Comparison of ENCODE assay signal across 8 cellular contexts in genomic region chr11:72823105-72823804, GRCh38. TPM values are rescaled to one million over a fixed set of nuclear protein-coding genes. Genes with fewer than 3 reads are reported as not detected.
A peak's percentile ranks its signal among the peaks of the same experiment; 100 is the strongest.
DNase-seq lines count a peak whose midpoint lies in the region; ATAC-seq and TF ChIP-seq lines count a peak whose summit lies in the region.

No MANE protein-coding gene starts in this region.

- TF ChIP-seq CTCF in PC-3 (conservative IDR thresholded peaks at IDR 0.05; ENCODE audit: low read depth, low read length) (no peak), gastroesophageal sphincter (IDR thresholded peaks at IDR 0.05) (no peak)

- H3K27me3 ChIP-seq in PC-3 (ENCODE audit: low read length) = no peaks in the 10 kb centered on the region
- no peaks in the 10 kb centered on the region for H3K27me3 ChIP-seq in gastroesophageal sphincter
- H3K27me3 ChIP-seq in stomach smooth muscle (ENCODE audit: control insufficient read depth in 1 of 2, insufficient read depth in 2 of 2, low read length in 2 of 2) = no peaks in the 10 kb centered on the region

- H3K27ac Mint-ChIP-seq in activated naive CD4-positive, alpha-beta T cell treated with anti-CD3 and anti-CD28 coated beads, Interleukin-2, amount 50 U/mL, for 24 hours = peak overlapping the region; percentile 76

- H4K20me1 ChIP-seq in PC-3 (ENCODE audit: low read length) = no peaks in the 10 kb centered on the region

- H3K27ac ChIP-seq in PC-3 (ENCODE audit: low read length) (no peak overlapping the region), gastroesophageal sphincter (peak overlapping the region in 3 of 4 donors; percentile 76 to 84 (median 76)), stomach smooth muscle (ENCODE audit: low read length) (peak overlapping the region; percentile 60)

- H3K4me1 ChIP-seq in PC-3 (ENCODE audit: insufficient read depth, low read length) (peaks cover 11% of the 10 kb centered on the region), gastroesophageal sphincter (peaks cover 0 to 25% (median 6%) of the 10 kb centered on the region in 3 donors), stomach smooth muscle (ENCODE audit: control insufficient read depth, insufficient read depth, low read length) (peaks cover 15% of the 10 kb centered on the region)

- no peaks in the 10 kb centered on the region for H3F3A ChIP-seq in PC-3 (ENCODE audit: low read length, unreplicated experiment)

- H3K4me3 ChIP-seq in PC-3 (ENCODE audit: low read length) = no peak overlapping the region
- H3K4me3 ChIP-seq in gastroesophageal sphincter = no peak overlapping the region
- no peak overlapping the region for H3K4me3 ChIP-seq in stomach smooth muscle (ENCODE audit: low read length in 2 of 2)

- no peak overlapping the region for H3K4me2 ChIP-seq in PC-3 (ENCODE audit: low read length)

- no peak for TF ChIP-seq POLR2A in gastroesophageal sphincter (IDR thresholded peaks at IDR 0.05)

- no peaks in the 10 kb centered on the region for H3K27me3 Mint-ChIP-seq in activated naive CD4-positive, alpha-beta T cell treated with anti-CD3 and anti-CD28 coated beads, Interleukin-2, amount 50 U/mL, for 24 hours

- no peak overlapping the region for H2AFZ ChIP-seq in PC-3 (ENCODE audit: low read length)

- no peaks in the 10 kb centered on the region for H3K9me3 Mint-ChIP-seq in activated naive CD4-positive, alpha-beta T cell treated with anti-CD3 and anti-CD28 coated beads, Interleukin-2, amount 50 U/mL, for 24 hours

- H3K9me3 ChIP-seq in PC-3 (ENCODE audit: low read length) = no peaks in the 10 kb centered on the region
- no peaks in the 10 kb centered on the region for H3K9me3 ChIP-seq in gastroesophageal sphincter
- H3K9me3 ChIP-seq in stomach smooth muscle (ENCODE audit: control insufficient read depth in 2 of 2, low read length in 2 of 2) = no peaks in the 10 kb centered on the region

- CTCF ChIA-PET in PC-3 (lab: Charles Lee) = no interaction called here

- H3K4me1 Mint-ChIP-seq in activated naive CD4-positive, alpha-beta T cell treated with anti-CD3 and anti-CD28 coated beads, Interleukin-2, amount 50 U/mL, for 24 hours = peaks cover 21% of the 10 kb centered on the region

- peak overlapping the region; percentile 49 for H3K4me3 Mint-ChIP-seq in activated naive CD4-positive, alpha-beta T cell treated with anti-CD3 and anti-CD28 coated beads, Interleukin-2, amount 50 U/mL, for 24 hours

- DNase-seq in activated naive CD4-positive, alpha-beta T cell treated with Interleukin-2 at 50 U/mL for 16 hours = no peak
- peak; percentile 2 for DNase-seq in PC-3
- DNase-seq in activated CD4-positive, alpha-beta T cell treated with anti-CD3 and anti-CD28 coated beads for 1 hour = no peak

- no peak for TF ChIP-seq EP300 in gastroesophageal sphincter (IDR thresholded peaks at IDR 0.05)

- peaks cover 8% of the 10 kb centered on the region for H3K36me3 Mint-ChIP-seq in activated naive CD4-positive, alpha-beta T cell treated with anti-CD3 and anti-CD28 coated beads, Interleukin-2, amount 50 U/mL, for 24 hours

- no peaks in the 10 kb centered on the region for H3K9me2 ChIP-seq in PC-3 (replicated peaks; ENCODE audit: low read length)

- intact Hi-C loops in PC-3 (cut with micrococcal nuclease) = no loop called here

- H3K9ac ChIP-seq in PC-3 (ENCODE audit: low read length) = no peak overlapping the region
- H3K9ac ChIP-seq in stomach smooth muscle (ENCODE audit: low read length in 2 of 2) = no peak overlapping the region

- ATAC-seq in PC-3 (no peak), gastroesophageal sphincter (no peak), GM21576 (IDR thresholded peaks at IDR 0.05; ENCODE audit: unreplicated experiment) (no peak), GM21390 (IDR thresholded peaks at IDR 0.05; ENCODE audit: unreplicated experiment) (no peak)

- 90 to 97% methylated on average over 2 to 5 of the region's 9 CpGs for WGBS in gastroesophageal sphincter (ENCODE audit: low coverage in 1 of 2), 2 donors

- POLR2A ChIA-PET in PC-3 (lab: Charles Lee; ENCODE audit: unreplicated experiment) = interaction anchor here (0.5 kb wide), 1 partner anchor 426 kb away, joined by 3 read pairs; no protein-coding TSS in a partner anchor

- BruUV-seq in PC-3 (replicated peaks; lab: Mats Ljungman, UMichigan) = no TSS peak

- no peaks in the 10 kb centered on the region for H3K36me3 ChIP-seq in PC-3 (ENCODE audit: low read depth, low read length)
- peaks cover 0 to 23% of the 10 kb centered on the region in 2 donors for H3K36me3 ChIP-seq in gastroesophageal sphincter
- H3K36me3 ChIP-seq in stomach smooth muscle (ENCODE audit: control insufficient read depth in 2 of 2, insufficient read depth in 2 of 2, low read length in 2 of 2) = peaks cover 0 to 7% of the 10 kb centered on the region in 2 donors

- H3K79me2 ChIP-seq in PC-3 (ENCODE audit: low read length) = no peaks in the 10 kb centered on the region

RNA-seq across cellular contexts. Expression of gene ATG16L2, which starts 9.0 kb away (rescaled TPM):
- total RNA-seq in PC-3 (2014; rRNA removed) (12.2 and 16.2 TPM in 2 replicates), gastroesophageal sphincter (10 to 100 TPM in 3 of 4 donors, 1 to 10 TPM in 1; 8.3 to 27.9 (median 16.5) TPM)

RNA-seq across cellular contexts. Expression of gene STARD10, which starts 29.4 kb away (rescaled TPM):
- total RNA-seq in PC-3 (2014; rRNA removed) = 284 and 362 TPM in 2 replicates
- 10 to 100 TPM; 35.8 to 56.6 (median 45.0) TPM for total RNA-seq in gastroesophageal sphincter
